8 cellular contexts compared by ENCODE assay signal in the genomic region with DNA sequence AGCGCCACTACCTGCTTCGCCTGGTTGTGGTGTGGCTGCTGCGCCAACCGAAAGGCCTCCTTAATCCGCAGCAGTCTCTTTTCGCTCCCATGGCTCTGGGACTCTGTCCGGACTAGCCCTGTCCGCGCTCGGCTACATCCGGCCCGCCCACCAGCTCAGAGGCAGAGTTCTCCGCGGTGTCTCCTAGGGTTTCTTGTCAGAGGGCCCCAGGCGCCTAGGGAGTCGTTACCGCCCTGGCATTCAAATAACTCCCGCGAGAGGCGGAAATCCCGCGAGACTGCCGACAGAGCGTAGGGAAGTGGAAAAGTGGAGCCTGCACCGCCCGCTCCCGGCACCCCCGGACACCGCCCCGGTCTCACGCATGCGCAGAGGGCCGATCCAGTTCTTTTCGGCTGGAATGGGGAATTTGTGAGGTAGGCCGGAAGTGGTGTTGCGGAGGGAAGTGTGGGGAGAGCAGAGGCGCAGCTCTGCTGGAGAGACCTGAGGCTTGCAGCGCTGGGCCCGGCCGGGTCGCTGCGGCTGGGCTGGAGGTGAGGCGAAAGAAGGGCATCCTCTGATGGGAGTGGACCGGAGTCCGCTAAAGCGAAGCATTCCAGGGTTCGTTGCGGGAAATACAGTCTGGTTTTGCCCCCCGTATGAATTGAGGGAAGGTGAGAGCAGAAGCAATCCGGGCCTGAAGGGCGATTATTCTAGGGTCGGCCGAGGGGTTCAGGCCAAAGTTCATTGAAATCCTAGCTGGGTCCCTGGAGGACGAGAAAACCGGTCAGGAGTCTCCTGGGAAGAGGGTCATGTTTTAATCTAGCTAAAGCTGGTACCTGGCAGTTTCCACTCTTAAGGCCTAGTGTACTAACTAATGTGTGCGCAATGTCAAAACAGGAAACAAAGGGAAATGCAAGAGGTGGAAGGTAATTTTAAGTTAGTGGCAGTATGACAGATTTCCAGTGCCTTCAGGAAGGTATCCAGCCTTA. TPM values are rescaled to one million over a fixed set of nuclear protein-coding genes. Genes with fewer than 3 reads are reported as not detected.
DNase-seq lines count a peak whose midpoint lies in the region; ATAC-seq, FAIRE-seq and TF ChIP-seq lines count a peak whose summit lies in the region.

A gene (plus strand): TSS at position 456 of the 968 bp plus-strand sequence. CDS start 5,151 bp downstream, outside the sequence.

- H3K4me1 ChIP-seq in keratinocyte (ENCODE audit: control insufficient read depth, extremely low read depth, insufficient read depth, low read length) = peaks cover 49% of the 10 kb centered on the region

- peak; percentile 72 for TF ChIP-seq POLR2A in GM19099 (IDR thresholded peaks at IDR 0.05; ENCODE audit: extremely low read depth, insufficient read length, low read depth)

- peak; percentile 14 to 24 (median 17) for TF ChIP-seq CTCF in keratinocyte (optimal IDR thresholded peaks at IDR 0.05 in 1 of 3, IDR thresholded peaks at IDR 0.05 in 1 of 3, conservative IDR thresholded peaks at IDR 0.05 in 1 of 3; ENCODE audit: extremely low read depth in 1 of 3, insufficient read depth in 2 of 3, low read length in 3 of 3)

- DNase-seq in AG20443 (ENCODE audit: low spot score) = peak; percentile 100
- DNase-seq in NCI-H510A (lab: John Stamatoyannopoulos, UW) = peak; percentile 83
- peak; percentile 94 for DNase-seq in activated CD4-positive, alpha-beta T cell treated with anti-CD3 and anti-CD28 coated beads for 1 hour
- peak; percentile 99 for DNase-seq in cerebellum (ENCODE audit: low spot score)
- DNase-seq in keratinocyte (ENCODE audit: low read depth, low spot score) = peak; percentile 95
- peak; percentile 94 to 98 for DNase-seq in stimulated activated CD4-positive, alpha-beta T cell treated with anti-CD3 and anti-CD28 coated beads, Interleukin-15, amount 100 ng/mL, for 1 hour (ENCODE audit: low read depth in 1 of 2, low spot score in 1 of 2)

- no peaks in the 10 kb centered on the region for H3K27me3 ChIP-seq in keratinocyte (ENCODE audit: control insufficient read depth, extremely low read depth, insufficient read depth, low read length)

- H3K79me2 ChIP-seq in keratinocyte (ENCODE audit: control insufficient read depth, insufficient read depth, low read length) = peaks cover 84% of the 10 kb centered on the region

- peak within 1 kb of the TSS; percentile 60 to 91 (median 88) for H3K4me3 ChIP-seq in keratinocyte (ENCODE audit: control insufficient read depth in 2 of 3, extremely low read depth in 1 of 3, insufficient read depth in 2 of 3, low read depth in 1 of 3, low read length in 3 of 3)

- ATAC-seq in HG03432 (IDR thresholded peaks at IDR 0.05; ENCODE audit: unreplicated experiment) = peak; percentile 92

- no peaks in the 10 kb centered on the region for H3K9me1 ChIP-seq in keratinocyte (ENCODE audit: control insufficient read depth, extremely low read depth, insufficient read depth, low read length)

- peak within 1 kb of the TSS; percentile 98 for H3K9ac ChIP-seq in keratinocyte (ENCODE audit: control insufficient read depth, extremely low read depth, insufficient read depth, low read length)

- peak within 1 kb of the TSS; percentile 96 for H3K27ac ChIP-seq in keratinocyte (ENCODE audit: control insufficient read depth, insufficient read depth, low read length)

- no peaks in the 10 kb centered on the region for H3K9me3 ChIP-seq in keratinocyte (ENCODE audit: control insufficient read depth, low read depth, low read length)

- peak; percentile 76 for FAIRE-seq in keratinocyte (lab: Jason Lieb, UNC)

- dilution Hi-C loops in keratinocyte (cut with MboI; ENCODE audit: extremely low pct_ligation_motif_present, low sequenced_read_pairs) = no loop called here

- no peak within 1 kb of the TSS for H2AFZ ChIP-seq in keratinocyte (ENCODE audit: control insufficient read depth, low read length)

- no peaks in the 10 kb centered on the region for H4K20me1 ChIP-seq in keratinocyte (ENCODE audit: control insufficient read depth, extremely low read depth, insufficient read depth, low read length)

- peak within 1 kb of the TSS; percentile 94 for H3K4me2 ChIP-seq in keratinocyte (ENCODE audit: control insufficient read depth, extremely low read depth, insufficient read depth, low read depth, low read length)

- peaks cover 0 to 14% of the 10 kb centered on the region in 2 experiments for H3K36me3 ChIP-seq in keratinocyte (ENCODE audit: control insufficient read depth in 2 of 2, extremely low read depth in 1 of 2, insufficient read depth in 2 of 2, low read length in 2 of 2)

RNA-seq across cellular contexts. Expression of the gene that starts here (rescaled TPM):
- 45.4 TPM for total RNA-seq in cerebellum
- polyA plus RNA-seq in keratinocyte = 15.6 to 36.6 TPM (median 33.4 TPM) in 3 replicates
- 12.9 TPM for polyA plus RNA-seq in keratinocyte (2011; ENCODE audit: low read depth)
- 24.8 and 46.1 TPM in 2 replicates for polyA plus RNA-seq in keratinocyte (2011; cell fraction: cytosol; rRNA removed)
- 20.5 and 26.7 TPM in 2 replicates for polyA plus RNA-seq in keratinocyte (2011; cell fraction: nucleus; rRNA removed)
- polyA plus RNA-seq in keratinocyte (2012; ENCODE audit: low replicate concordance) = 31.5 and 34.6 TPM in 2 replicates
- polyA minus RNA-seq in keratinocyte = 1.9 to 9.4 TPM (median 4.4 TPM) in 3 replicates
- polyA minus RNA-seq in keratinocyte (2011; cell fraction: cytosol; rRNA and poly(A)+ RNA removed) = 8.1 TPM
- 3.4 and 5.0 TPM in 2 replicates for polyA minus RNA-seq in keratinocyte (2011; cell fraction: nucleus; rRNA and poly(A)+ RNA removed)

Comparison
In these comparisons a context has a peak if more than half of its experiments do, and no peak if none do; other contexts are left out.
1. Peak in every context shown above with its lines: DNase-seq, ATAC-seq, H3K4me3 ChIP-seq and H3K27ac ChIP-seq.